Comparison of ENCODE assay signal across 22 cellular contexts in the genomic region with DNA sequence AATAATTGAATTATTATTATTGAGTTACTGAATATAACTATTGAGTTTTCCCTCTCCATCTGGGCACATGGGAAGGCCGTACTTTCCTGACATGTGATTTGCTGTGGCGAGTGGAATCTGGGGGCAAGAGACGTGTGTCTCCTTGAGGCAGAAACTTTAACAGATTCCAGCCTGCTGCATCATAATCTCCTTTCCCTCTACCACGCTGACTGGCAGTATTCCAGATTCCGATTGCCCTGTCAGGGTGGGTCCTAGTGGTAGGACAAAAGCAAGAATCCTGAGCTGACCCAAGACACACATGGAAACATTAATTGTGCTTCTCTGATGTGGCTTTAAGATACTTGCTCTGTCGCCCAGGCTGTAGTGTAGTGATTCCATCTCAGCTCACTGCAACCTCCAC.
"Had no signal": no experiment of that assay in that cellular context is flagged by ENCODE, and none has a peak within 500 bp of the region (broad histone marks: within the 10 kb centered on the region; RNA-seq: fewer than 3 reads in every experiment).

No MANE protein-coding gene starts in this region.

- H3K9me3 ChIP-seq: esophagus muscularis mucosa, gastrocnemius medialis, left ventricle myocardium inferior, pancreas, psoas muscle, right atrium auricular region, tibial nerve had no signal

- H3K36me3 ChIP-seq: esophagus muscularis mucosa, gastrocnemius medialis, left ventricle myocardium inferior, pancreas, right atrium auricular region, tibial nerve had no signal

- H3K4me1 ChIP-seq: pancreas had no signal

- ATAC-seq: gastrocnemius medialis; naive thymus-derived CD4-positive, alpha-beta T cell; pancreas; psoas muscle had no signal

- DNase-seq: activated CD4-positive, alpha-beta memory T cell treated with anti-CD3 and anti-CD28 coated beads for 36 hours; activated CD4-positive, alpha-beta T cell treated with anti-CD3 and anti-CD28 coated beads for 4 hours; activated CD8-positive, alpha-beta memory T cell treated with anti-CD3 and anti-CD28 coated beads, Interleukin-2, amount 50 U/mL, for 48 hours; activated gamma-delta T cell; activated naive CD4-positive, alpha-beta T cell treated with anti-CD3 and anti-CD28 coated beads, Interleukin-2, amount 10 ng/mL, durations not matched to agents 7 days and 5 days; activated naive CD8-positive, alpha-beta T cell treated with anti-CD3 and anti-CD28 coated beads, Interleukin-2, amount 10 ng/mL, durations not matched to agents 7 days and 5 days; activated T-cell treated with anti-CD3 and anti-CD28 coated beads, Interleukin-2, amount 50 U/mL, for 24 hours; amniotic stem cell; endodermal cell; gastrocnemius medialis; glutamatergic neuron; islet precursor cell; left ventricle myocardium inferior; naive thymus-derived CD4-positive, alpha-beta T cell; pancreas; psoas muscle; stimulated activated CD4-positive, alpha-beta T cell treated with anti-CD3 and anti-CD28 coated beads, Interleukin-2, amount 100 ng/mL, for 48 hours; stimulated activated naive CD4-positive, alpha-beta T cell treated with Interleukin-2 at 50 U/mL for 16 hours had no signal

- H3K4me3 ChIP-seq: esophagus muscularis mucosa, gastrocnemius medialis, left ventricle myocardium inferior, pancreas, psoas muscle, right atrium auricular region, tibial nerve had no signal

- H3K27me3 ChIP-seq: esophagus muscularis mucosa, gastrocnemius medialis, pancreas, right atrium auricular region, tibial nerve had no signal

- H3K27ac ChIP-seq: esophagus muscularis mucosa, gastrocnemius medialis, left ventricle myocardium inferior, pancreas, psoas muscle, right atrium auricular region, tibial nerve, VCaP had no signal
